Comparison of ENCODE assay signal across 9 cellular contexts in genomic region chr6:48826884-48827701, GRCh38.
DNase-seq lines count a peak whose midpoint lies in the region; ATAC-seq, FAIRE-seq and TF ChIP-seq lines count a peak whose summit lies in the region.
"Had no signal": no experiment of that assay in that cellular context is flagged by ENCODE, and none has a peak within 500 bp of the region (broad histone marks: within the 10 kb centered on the region; RNA-seq: fewer than 3 reads in every experiment).

No MANE protein-coding gene starts in this region.

- FAIRE-seq in RCC 7860 (lab: Jason Lieb, UNC) = peak; percentile 97

- intact Hi-C loops in esophagus squamous epithelium (cut with DNase I) = no loop called here

- TF ChIP-seq CTCF in esophagus squamous epithelium (IDR thresholded peaks at IDR 0.05) (no peak), omental fat pad (IDR thresholded peaks at IDR 0.05) (no peak)

- no peaks in the 10 kb centered on the region for H3K27me3 ChIP-seq in esophagus squamous epithelium

- no peaks in the 10 kb centered on the region for H3K9me3 ChIP-seq in esophagus squamous epithelium

- H3K27ac ChIP-seq in esophagus squamous epithelium = peak overlapping the region; percentile 61 to 79 (median 72)

- peaks cover 0 to 14% (median 3%) of the 10 kb centered on the region in 3 donors for H3K4me1 ChIP-seq in esophagus squamous epithelium

- DNase-seq in Daoy (ENCODE audit: low read depth) (peak; percentile 97), RCC 7860 (ENCODE audit: low spot score) (peak; percentile 97), esophagus squamous epithelium (lab: John Stamatoyannopoulos, UW) (no peak), omental fat pad (ENCODE audit: low spot score) (peak; percentile 35), NCI-H146 (lab: John Stamatoyannopoulos, UW) (no peak), NK-92 (lab: John Stamatoyannopoulos, UW; ENCODE audit: unreplicated experiment) (no peak)
- no peak for DNase-seq in effector CD8-positive, alpha-beta T cell (lab: John Stamatoyannopoulos, UW)
- DNase-seq: activated CD8-positive, alpha-beta memory T cell treated with anti-CD3 and anti-CD28 coated beads, Interleukin-2, amount 50 U/mL, for 48 hours had no signal

- TF ChIP-seq POLR2A in esophagus squamous epithelium (IDR thresholded peaks at IDR 0.05) = no peak

- WGBS in esophagus squamous epithelium, 2 donors = 29 to 42% methylated on average over 6 of the region's 6 CpGs

- H3K4me3 ChIP-seq in esophagus squamous epithelium = no peak overlapping the region

- no peaks in the 10 kb centered on the region for H3K36me3 ChIP-seq in esophagus squamous epithelium

- peak; percentile 96 for ATAC-seq in omental fat pad (ENCODE audit: low FRiP score)
- no peak for ATAC-seq in HG03342 (IDR thresholded peaks at IDR 0.05; ENCODE audit: unreplicated experiment)

Comparison
In these comparisons a context has a peak if more than half of its experiments do, and no peak if none do; other contexts are left out.
1. DNase-seq: peak in Daoy (single experiment), RCC 7860 (single experiment) and omental fat pad (single experiment); none in esophagus squamous epithelium (single experiment), NCI-H146 (single experiment), effector CD8-positive, alpha-beta T cell (single experiment) and NK-92 (single experiment).